Comparison of ENCODE assay signal across 9 cellular contexts in the genomic region with DNA sequence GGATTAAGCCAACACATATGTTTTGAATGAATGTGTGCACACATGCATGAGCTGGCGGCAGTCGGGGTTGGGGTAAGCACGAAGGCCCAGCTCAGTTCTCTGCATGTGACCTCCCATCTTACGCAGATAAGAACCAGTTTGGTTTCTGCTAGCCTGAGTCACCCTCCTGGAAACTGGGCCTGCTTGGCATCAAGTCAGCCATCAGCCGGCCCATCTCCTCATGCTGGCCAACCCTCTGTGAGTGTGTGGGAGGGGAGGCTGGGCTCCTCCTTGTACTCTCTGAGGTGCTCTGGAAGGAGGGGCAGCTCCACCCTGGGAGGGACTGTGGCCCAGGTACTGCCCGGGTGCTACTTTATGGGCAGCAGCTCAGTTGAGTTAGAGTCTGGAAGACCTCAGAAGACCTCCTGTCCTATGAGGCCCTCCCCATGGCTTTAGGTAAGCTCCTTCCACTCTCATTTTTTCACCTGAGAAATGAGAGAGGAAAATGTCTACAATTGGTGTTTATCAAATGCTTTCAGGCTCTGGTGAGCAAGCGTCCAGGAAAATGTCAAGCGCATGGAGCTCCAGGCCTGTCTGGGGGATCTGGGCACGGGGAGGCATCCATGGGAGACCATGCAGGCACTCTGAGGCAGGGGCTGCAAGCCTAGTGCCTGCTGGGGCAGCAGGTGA. TPM values are rescaled to one million over a fixed set of nuclear protein-coding genes. Genes with fewer than 3 reads are reported as not detected.
A peak's percentile ranks its signal among the peaks of the same experiment; 100 is the strongest.
DNase-seq lines count a peak whose midpoint lies in the region; TF ChIP-seq lines count a peak whose summit lies in the region.
"Had no signal": no experiment of that assay in that cellular context is flagged by ENCODE, and none has a peak within 500 bp of the region (broad histone marks: within the 10 kb centered on the region; RNA-seq: fewer than 3 reads in every experiment).

No MANE protein-coding gene starts in this region.

- peaks cover 0 to 2% (median 0%) of the 10 kb centered on the region in 3 donors for H3K27me3 Mint-ChIP-seq in CD14-positive monocyte (ENCODE audit: low read depth in 3 of 3)

- H3K36me3 ChIP-seq in right atrium auricular region = no peaks in the 10 kb centered on the region

- H3K4me3 ChIP-seq in right atrium auricular region = no peak overlapping the region

- DNase-seq in SIG-M5 treated with dmso at 0.1 percent for 504 hours (lab: John Stamatoyannopoulos, UW; ENCODE audit: unreplicated experiment) = peak; percentile 26
- no peak for DNase-seq in SIG-M5 (lab: John Stamatoyannopoulos, UW)
- peak; percentile 71 to 81 for DNase-seq in activated T-cell treated with anti-CD3 and anti-CD28 coated beads, Interleukin-2, amount 50 U/mL, for 48 hours
- peak; percentile 57 for DNase-seq in right atrium auricular region (ENCODE audit: low spot score)
- peak; percentile 47 for DNase-seq in stimulated activated CD8-positive, alpha-beta memory T cell treated with anti-CD3 and anti-CD28 coated beads, Interleukin-4, amount 100 ng/mL, for 24 hours (ENCODE audit: low read depth)
- DNase-seq in stimulated activated naive CD4-positive, alpha-beta T cell treated with Interleukin-2 at 50 U/mL for 16 hours (lab: John Stamatoyannopoulos, UW) = no peak
- DNase-seq in NCI-H2081 (lab: John Stamatoyannopoulos, UW) = no peak
- no peak for DNase-seq in CD14-positive monocyte (ENCODE audit: low spot score)
- DNase-seq: T-cell had no signal

- H3K36me3 Mint-ChIP-seq in CD14-positive monocyte = peaks cover 0 to 4% of the 10 kb centered on the region in 2 donors
- H3K36me3 Mint-ChIP-seq: T-cell had no signal

- no peak for TF ChIP-seq CTCF in right atrium auricular region (IDR thresholded peaks at IDR 0.05)
- no peak for TF ChIP-seq CTCF in CD14-positive monocyte (IDR thresholded peaks at IDR 0.05)

- no peaks in the 10 kb centered on the region for H3K4me1 ChIP-seq in right atrium auricular region

- H3K4me1 Mint-ChIP-seq in CD14-positive monocyte = peaks cover 33% of the 10 kb centered on the region

- intact Hi-C loops in CD14-positive monocyte (cut with micrococcal nuclease) = no loop called here

- no peaks in the 10 kb centered on the region for H3K27me3 ChIP-seq in right atrium auricular region

- no peak overlapping the region for H3K4me3 Mint-ChIP-seq in CD14-positive monocyte

- H3K27ac Mint-ChIP-seq in CD14-positive monocyte = peak overlapping the region in 1 of 7 donors; percentile 33
- H3K27ac Mint-ChIP-seq: T-cell had no signal

- H3K27ac ChIP-seq in right atrium auricular region = no peak overlapping the region

- peaks cover 3 to 9% (median 3%) of the 10 kb centered on the region in 7 donors for H3K9me3 Mint-ChIP-seq in CD14-positive monocyte
- H3K9me3 Mint-ChIP-seq: T-cell had no signal

- no peaks in the 10 kb centered on the region for H3K9me3 ChIP-seq in right atrium auricular region

RNA-seq across cellular contexts. Expression of gene IL1RN, which starts 9.7 kb away (rescaled TPM):
- 1 to 10 TPM in 1 of 2 donors, under 1 TPM in 1; 0.41 to 1.3 TPM for total RNA-seq in right atrium auricular region
- polyA plus RNA-seq in CD14-positive monocyte = 100 to 1,000 TPM in 1 of 2 donors, 10 to 100 TPM in 1; 92.0 to 109 TPM
- total RNA-seq: T-cell had no signal

RNA-seq across cellular contexts. Expression of gene IL1F10, which starts 50.0 kb away (rescaled TPM):
- total RNA-seq in right atrium auricular region = not detected
- polyA plus RNA-seq in CD14-positive monocyte = not detected
- total RNA-seq: T-cell had no signal

RNA-seq across cellular contexts. Expression of gene PSD4, which starts 56.0 kb away (rescaled TPM):
- 1 to 10 TPM; 2.4 to 4.5 TPM for total RNA-seq in right atrium auricular region
- polyA plus RNA-seq in CD14-positive monocyte = 10 to 100 TPM; 11.0 to 18.2 TPM

RNA-seq across cellular contexts. Expression of gene IL36RN, which starts 58.7 kb away (rescaled TPM):
- total RNA-seq in right atrium auricular region = not detected
- polyA plus RNA-seq in CD14-positive monocyte = not detected
- total RNA-seq: T-cell had no signal

Comparison
In these comparisons a context has a peak if more than half of its experiments do, and no peak if none do; other contexts are left out.
1. DNase-seq: peak in SIG-M5 treated with dmso at 0.1 percent for 504 hours (single experiment), activated T-cell treated with anti-CD3 and anti-CD28 coated beads, Interleukin-2, amount 50 U/mL, for 48 hours (2 of 2), right atrium auricular region (single experiment) and stimulated activated CD8-positive, alpha-beta memory T cell treated with anti-CD3 and anti-CD28 coated beads, Interleukin-4, amount 100 ng/mL, for 24 hours (single experiment); none in SIG-M5 (single experiment), stimulated activated naive CD4-positive, alpha-beta T cell treated with Interleukin-2 at 50 U/mL for 16 hours (single experiment), NCI-H2081 (0 of 2) and CD14-positive monocyte (single experiment).